ENCODE assay signal across 23 cellular contexts in genomic region chr18:10863026-10863425, GRCh38.
DNase-seq lines count a peak whose midpoint lies in the region; ATAC-seq, FAIRE-seq and TF ChIP-seq lines count a peak whose summit lies in the region.
"Had no signal": no experiment of that assay in that cellular context is flagged by ENCODE, and none has a peak within 500 bp of the region (broad histone marks: within the 10 kb centered on the region; RNA-seq: fewer than 3 reads in every experiment).

No MANE protein-coding gene starts in this region.

- H3K4me3 ChIP-seq in endothelial cell of umbilical vein (replicated peaks in 1 of 3; ENCODE audit: insufficient read depth in 1 of 3, low read depth in 1 of 3, low read length in 3 of 3) (no peak overlapping the region), left lung (no peak overlapping the region)
- H3K4me3 ChIP-seq: BLaER1, GM23338 had no signal

- no peak overlapping the region for H3K9ac ChIP-seq in endothelial cell of umbilical vein (replicated peaks; ENCODE audit: extremely low read depth, insufficient read depth, low read length)
- H3K9ac ChIP-seq: BLaER1 had no signal

- H3K27ac ChIP-seq in endothelial cell of umbilical vein (ENCODE audit: insufficient read depth, low read depth, low read length) (peak overlapping the region; percentile 38), left lung (no peak overlapping the region)
- H3K27ac ChIP-seq: BLaER1 had no signal

- no peaks in the 10 kb centered on the region for H3K27me3 ChIP-seq in endothelial cell of umbilical vein (ENCODE audit: control insufficient read depth in 2 of 2, insufficient read depth in 2 of 2, low read length in 2 of 2)
- no peaks in the 10 kb centered on the region for H3K27me3 ChIP-seq in left lung
- H3K27me3 ChIP-seq: BLaER1 had no signal

- no peak overlapping the region for H2AFZ ChIP-seq in endothelial cell of umbilical vein (ENCODE audit: low read depth, low read length)
- H2AFZ ChIP-seq: GM23338 had no signal

- CTCF ChIA-PET in endothelial cell of umbilical vein (lab: Charles Lee): interaction anchor here (0.8 to 2.6 kb wide), 3 partner anchors 12 to 180 kb away, joined by 3 to 12 read pairs (median 7); no protein-coding TSS in a partner anchor

- H3K79me2 ChIP-seq in endothelial cell of umbilical vein (ENCODE audit: control insufficient read depth, insufficient read depth, low read length): no peaks in the 10 kb centered on the region

- H3K9me1 ChIP-seq in endothelial cell of umbilical vein (replicated peaks; ENCODE audit: control insufficient read depth, extremely low read depth, insufficient read depth, low read length): no peaks in the 10 kb centered on the region

- intact Hi-C loops in endothelial cell of umbilical vein (cut with micrococcal nuclease): loop anchor here (5.0 kb wide), 1 partner anchor 49 kb away; no protein-coding TSS in a partner anchor
- intact Hi-C loops in left lung (cut with DNase I): no loop called here

- peak overlapping the region; percentile 12 for H3K4me2 ChIP-seq in endothelial cell of umbilical vein (ENCODE audit: insufficient read depth, low read length)
- H3K4me2 ChIP-seq: BLaER1, GM23338 had no signal

- POLR2A ChIA-PET in endothelial cell of umbilical vein (lab: Charles Lee): no interaction called here

- H4K20me1 ChIP-seq in endothelial cell of umbilical vein (replicated peaks; ENCODE audit: control insufficient read depth, extremely low read depth, insufficient read depth, low read length): no peaks in the 10 kb centered on the region
- H4K20me1 ChIP-seq: BLaER1 had no signal

- FAIRE-seq in GM12891 (lab: Jason Lieb, UNC) (peak; percentile 54), endothelial cell of umbilical vein (lab: Jason Lieb, UNC) (peak; percentile 73)
- FAIRE-seq: GM18507 had no signal

- no peaks in the 10 kb centered on the region for H3K36me3 ChIP-seq in endothelial cell of umbilical vein (ENCODE audit: control insufficient read depth in 2 of 2, extremely low read depth in 1 of 2, insufficient read depth in 2 of 2, low read length in 2 of 2)
- H3K36me3 ChIP-seq in left lung: no peaks in the 10 kb centered on the region
- H3K36me3 ChIP-seq: BLaER1 had no signal

- H3K9me3 ChIP-seq in endothelial cell of umbilical vein (replicated peaks; ENCODE audit: control insufficient read depth, insufficient read depth, low read length): no peaks in the 10 kb centered on the region
- no peaks in the 10 kb centered on the region for H3K9me3 ChIP-seq in left lung

- ATAC-seq in left lung: no peak
- ATAC-seq: GM23338, PC-3, SK-N-SH treated with all-trans-retinoic acid at 6 μM for 48 hours had no signal

- H3K4me1 ChIP-seq in endothelial cell of umbilical vein (ENCODE audit: control insufficient read depth, extremely low read depth, insufficient read depth, low read length) (peaks cover 22% of the 10 kb centered on the region), left lung (no peaks in the 10 kb centered on the region)
- H3K4me1 ChIP-seq: BLaER1 had no signal

- no peak for DNase-seq in GM12891 (ENCODE audit: insufficient read length, low spot score)
- DNase-seq in amniotic epithelial cell (ENCODE audit: low read depth): peak; percentile 34
- DNase-seq in endothelial cell of umbilical vein (ENCODE audit: low read depth, low spot score): peak; percentile 70
- DNase-seq in pulmonary artery endothelial cell (ENCODE audit: low read depth, low spot score): peak; percentile 70
- DNase-seq in activated naive CD4-positive, alpha-beta T cell (lab: John Stamatoyannopoulos, UW): no peak
- no peak for DNase-seq in NCI-H146 (lab: John Stamatoyannopoulos, UW)
- DNase-seq in left lung: no peak
- DNase-seq: CD4-positive, CD25-positive, alpha-beta regulatory T cell; DMS153; DND-41; H9; NCI-H1092 treated with DMSO at 0.1 percent for 48 hours; NCI-H1436 treated with DMSO at 0.1 percent for 48 hours; NCI-H1930; NCI-H2107; NCI-H446; NCI-H524 treated with DMSO at 0.1 percent for 48 hours; NCI-H774; PC-3 had no signal

- dilution Hi-C loops in endothelial cell of umbilical vein (cut with MboI; ENCODE audit: extremely low pct_ligation_motif_present, low sequenced_read_pairs): no loop called here

- no peak for TF ChIP-seq POLR2A in GM12891 (IDR thresholded peaks at IDR 0.05; ENCODE audit: low read depth, low read length)
- TF ChIP-seq POLR2A in endothelial cell of umbilical vein (IDR thresholded peaks at IDR 0.05; ENCODE audit: low read depth, low read length): no peak

- BruUV-seq in endothelial cell of umbilical vein (replicated peaks; lab: Mats Ljungman, UMichigan): no TSS peak

- no peak for TF ChIP-seq CTCF in endothelial cell of umbilical vein (IDR thresholded peaks at IDR 0.05; ENCODE audit: extremely low read depth in 1 of 2, insufficient read depth in 1 of 2, low read depth in 1 of 2, low read length in 2 of 2)
- no peak for TF ChIP-seq CTCF in left lung (IDR thresholded peaks at IDR 0.05)

TF ChIP-seq in GM12891, 5 proteins besides CTCF, POLR2A, EP300 and RAD21:
- no peak for TF ChIP-seq POU2F2 (IDR thresholded peaks at IDR 0.05; ENCODE audit: low read depth, low read length)
- TF ChIP-seq TAF1 (IDR thresholded peaks at IDR 0.05; ENCODE audit: low read depth, low read length): no peak
- no peak for TF ChIP-seq POLR2AphosphoS5 (IDR thresholded peaks at IDR 0.05; ENCODE audit: low read depth, low read length)
- TF ChIP-seq PAX5 (IDR thresholded peaks at IDR 0.05; ENCODE audit: insufficient read depth, low read length, severe bottlenecking): no peak
- TF ChIP-seq SPI1 (IDR thresholded peaks at IDR 0.05; ENCODE audit: low read depth, low read length): no peak
TF ChIP-seq in GM12891: peak in this region for 0.

TF ChIP-seq in endothelial cell of umbilical vein, 7 proteins besides CTCF, POLR2A, EP300 and RAD21:
- TF ChIP-seq POLR2AphosphoS5 (IDR thresholded peaks at IDR 0.05; ENCODE audit: insufficient read depth, low read depth, low read length) (no peak), FOS (IDR thresholded peaks at IDR 0.05; ENCODE audit: borderline replicate concordance, insufficient read depth, low read length) (peak; percentile 60), GATA2 (IDR thresholded peaks at IDR 0.05; ENCODE audit: insufficient read depth, insufficient read length, low read depth, low read length) (peak; percentile 39), EZH2 (IDR thresholded peaks at IDR 0.05; ENCODE audit: borderline replicate concordance, low read depth, low read length, severe bottlenecking) (no peak), JUN (IDR thresholded peaks at IDR 0.05; ENCODE audit: borderline replicate concordance, insufficient read depth, insufficient read length, low read depth) (peak; percentile 10), MYC (IDR thresholded peaks at IDR 0.05; ENCODE audit: low read depth, low read length) (no peak), MAX (IDR thresholded peaks at IDR 0.05; ENCODE audit: insufficient read depth, insufficient read length) (no peak)
TF ChIP-seq in endothelial cell of umbilical vein: peak in this region for 3.

Comparison
In these comparisons a context has a peak if more than half of its experiments do, and no peak if none do; other contexts are left out.
1. DNase-seq: peak in amniotic epithelial cell (single experiment), endothelial cell of umbilical vein (single experiment) and pulmonary artery endothelial cell (single experiment); none in GM12891 (single experiment), activated naive CD4-positive, alpha-beta T cell (0 of 4), NCI-H146 (single experiment) and left lung (0 of 2).